21 cellular contexts compared by ENCODE assay signal in genomic region chr9:134650431-134651190, GRCh38. TPM values are rescaled to one million over a fixed set of nuclear protein-coding genes. Genes with fewer than 3 reads are reported as not detected.
"Had no signal": no experiment of that assay in that cellular context is flagged by ENCODE, and none has a peak within 500 bp of the region (broad histone marks: within the 10 kb centered on the region; RNA-seq: fewer than 3 reads in every experiment).

No MANE protein-coding gene starts in this region.

- H3K36me3 ChIP-seq: left lung, neural progenitor cell, pancreas had no signal

- H3K4me2 ChIP-seq: neural progenitor cell had no signal

- H3K9me3 ChIP-seq: left lung, pancreas, tibial nerve had no signal

- H3K27ac ChIP-seq: left lung, neural progenitor cell, pancreas had no signal

- H3K9ac ChIP-seq: neural progenitor cell had no signal

- H3K4me3 ChIP-seq: left lung, neural progenitor cell, pancreas, tibial nerve had no signal

- H3K4me1 ChIP-seq: neural progenitor cell, pancreas had no signal

- FAIRE-seq: endometrium, keratinocyte, pancreas had no signal

- H3K27me3 ChIP-seq: left lung, neural progenitor cell, pancreas, tibial nerve had no signal

- H2AFZ ChIP-seq: neural progenitor cell had no signal

- ATAC-seq: activated naive CD8-positive, alpha-beta T cell treated with anti-CD3 and anti-CD28 coated beads, Interleukin-2, amount 50 U/mL, for 24 hours; activated T-cell treated with anti-CD3 and anti-CD28 coated beads, Interleukin-2, amount 50 U/mL, for 4 hours; left lung; naive thymus-derived CD4-positive, alpha-beta T cell; pancreas had no signal

- DNase-seq: activated CD4-positive, alpha-beta T cell treated with anti-CD3 and anti-CD28 coated beads, Interleukin-2, amount 10 ng/mL, durations not matched to agents 24 days and 14 days; activated CD8-positive, alpha-beta memory T cell treated with anti-CD3 and anti-CD28 coated beads, Interleukin-2, amount 50 U/mL, for 4 hours; activated naive CD4-positive, alpha-beta T cell treated with anti-CD3 and anti-CD28 coated beads, Interleukin-2, amount 10 ng/mL, durations not matched to agents 7 days and 5 days; activated naive CD8-positive, alpha-beta T cell treated with anti-CD3 and anti-CD28 coated beads, Interleukin-2, amount 50 U/mL, for 24 hours; activated T-cell treated with anti-CD3 and anti-CD28 coated beads, Interleukin-2, amount 50 U/mL, for 4 hours; anterior cingulate cortex; cortex of kidney; erythroblast; foreskin melanocyte; naive thymus-derived CD4-positive, alpha-beta T cell; stimulated activated CD4-positive, alpha-beta T cell treated with anti-CD3 and anti-CD28 coated beads, Interleukin-12 subunit alpha, Interleukin-12 subunit beta, amount 100 ng/mL, for 4 hours; stimulated activated CD4-positive, alpha-beta T cell treated with anti-CD3 and anti-CD28 coated beads, Interleukin-1b, Interleukin-23, amount 100 ng/mL, for 48 hours; stimulated activated CD8-positive, alpha-beta memory T cell treated with anti-CD3 and anti-CD28 coated beads, Interleukin-4, amount 100 ng/mL, for 48 hours; stimulated activated naive CD4-positive, alpha-beta T cell; T1000 had no signal

RNA-seq across cellular contexts. Expression of gene COL5A1, which starts 9.0 kb away (rescaled TPM):
- total RNA-seq: activated CD4-positive, alpha-beta T cell treated with anti-CD3 and anti-CD28 coated beads, Interleukin-2, amount 10 ng/mL, durations not matched to agents 24 days and 14 days had no signal
- polyA plus RNA-seq: naive thymus-derived CD4-positive, alpha-beta T cell had no signal
